Comparison of ENCODE assay signal across 20 cellular contexts in genomic region chr13:110897024-110897423, GRCh38.
"Had no signal": no experiment of that assay in that cellular context is flagged by ENCODE, and none has a peak within 500 bp of the region (broad histone marks: within the 10 kb centered on the region; RNA-seq: fewer than 3 reads in every experiment).

No MANE protein-coding gene starts in this region.

- H3K27ac ChIP-seq: dorsolateral prefrontal cortex, lower lobe of right lung, pancreas, testis, tibial artery had no signal

- H3K4me3 Mint-ChIP-seq: memory B cell; natural killer cell; stimulated activated effector memory CD8-positive, alpha-beta T cell treated with anti-CD3 and anti-CD28 coated beads, Interleukin-12 subunit alpha, Interleukin-12 subunit beta, amount 100 ng/mL, for 72 hours; type B pancreatic cell had no signal

- DNase-seq: dorsolateral prefrontal cortex; effector CD4-positive, alpha-beta T cell; head of caudate nucleus; left ventricle myocardium superior; lower lobe of right lung; natural killer cell; occipital lobe; pancreas; stimulated activated CD4-positive, alpha-beta T cell treated with anti-CD3 and anti-CD28 coated beads, Interleukin-12 subunit alpha, Interleukin-12 subunit beta, amount 100 ng/mL, for 4 hours; stimulated activated CD4-positive, alpha-beta T cell treated with anti-CD3 and anti-CD28 coated beads, Interleukin-1b, Interleukin-23, amount 100 ng/mL, for 48 hours; stimulated activated CD4-positive, alpha-beta T cell treated with anti-CD3 and anti-CD28 coated beads, Interleukin-4, amount 100 ng/mL, for 24 hours; stimulated activated naive CD8-positive, alpha-beta T cell treated with anti-CD3 and anti-CD28 coated beads, Interleukin-15, Interleukin-2, amounts not matched to agents 100 U/mL and 50 U/mL, for 24 hours; substantia nigra; testis; tibial artery had no signal

- ATAC-seq: left ventricle myocardium superior; lower lobe of right lung; natural killer cell; pancreas; sciatic nerve; stimulated activated effector memory CD8-positive, alpha-beta T cell treated with anti-CD3 and anti-CD28 coated beads, Interleukin-12 subunit alpha, Interleukin-12 subunit beta, amount 100 ng/mL, for 72 hours; stimulated activated naive CD8-positive, alpha-beta T cell treated with anti-CD3 and anti-CD28 coated beads, Interleukin-15, Interleukin-2, amounts not matched to agents 100 U/mL and 50 U/mL, for 24 hours had no signal

- H3K27me3 Mint-ChIP-seq: memory B cell, type B pancreatic cell had no signal

- H3K4me3 ChIP-seq: dorsolateral prefrontal cortex, lower lobe of right lung, pancreas, smooth muscle cell, testis, tibial artery had no signal

- H3K27me3 ChIP-seq: dorsolateral prefrontal cortex, pancreas, testis, tibial artery had no signal

- H3K4me2 ChIP-seq: smooth muscle cell had no signal

- H3K9me3 ChIP-seq: lower lobe of right lung, pancreas, testis, tibial artery had no signal

- H3K9me3 Mint-ChIP-seq: memory B cell; natural killer cell; stimulated activated effector memory CD8-positive, alpha-beta T cell treated with anti-CD3 and anti-CD28 coated beads, Interleukin-12 subunit alpha, Interleukin-12 subunit beta, amount 100 ng/mL, for 72 hours; type B pancreatic cell had no signal

- H3K4me1 ChIP-seq: lower lobe of right lung, pancreas, testis, tibial artery had no signal

- H3K4me1 Mint-ChIP-seq: memory B cell had no signal

- H3K27ac Mint-ChIP-seq: natural killer cell, type B pancreatic cell had no signal
